ENCODE assay signal across 10 cellular contexts in the genomic region with DNA sequence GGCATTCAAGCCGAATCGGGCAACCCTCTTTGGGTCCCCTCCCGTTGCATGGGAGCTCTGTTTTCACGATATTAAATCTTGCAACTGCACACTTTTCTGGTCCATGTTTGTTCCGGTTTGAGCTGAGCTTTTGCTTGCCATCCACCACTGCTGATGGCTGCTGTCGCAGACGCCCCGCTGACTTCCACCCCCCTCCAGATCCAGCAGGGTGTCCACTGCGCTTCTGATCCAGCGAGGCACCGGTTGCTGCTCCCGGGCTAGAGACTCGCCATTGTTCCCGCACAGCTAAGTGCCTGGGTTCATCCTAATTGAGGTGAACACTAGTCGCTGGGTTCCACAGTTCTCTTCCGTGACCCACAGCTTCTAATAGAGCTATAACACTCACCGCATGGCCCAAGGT. TPM values are rescaled to one million over a fixed set of nuclear protein-coding genes. Genes with fewer than 3 reads are reported as not detected.
DNase-seq lines count a peak whose midpoint lies in the region; ATAC-seq and TF ChIP-seq lines count a peak whose summit lies in the region.
"Had no signal": no experiment of that assay in that cellular context is flagged by ENCODE, and none has a peak within 500 bp of the region (broad histone marks: within the 10 kb centered on the region; RNA-seq: fewer than 3 reads in every experiment).

No MANE protein-coding gene starts in this region.

- H3K27me3 ChIP-seq in smooth muscle cell (ENCODE audit: low read depth) = no peaks in the 10 kb centered on the region

- no peaks in the 10 kb centered on the region for H3F3A ChIP-seq in smooth muscle cell (ENCODE audit: low read depth)

- peak; percentile 41 for DNase-seq in NCI-H146 (lab: John Stamatoyannopoulos, UW)
- DNase-seq in NCI-H146 treated with DMSO at 0.1 percent for 48 hours (lab: John Stamatoyannopoulos, UW; ENCODE audit: unreplicated experiment) = no peak
- no peak for DNase-seq in glutamatergic neuron
- no peak for DNase-seq in smooth muscle cell (lab: John Stamatoyannopoulos, UW; ENCODE audit: unreplicated experiment)
- no peak for DNase-seq in HuH-7 (ENCODE audit: low spot score)
- no peak for DNase-seq in NCI-H524 (lab: John Stamatoyannopoulos, UW)
- DNase-seq: NCI-H2171, retina had no signal

- no peak for TF ChIP-seq CTCF in WI38 (IDR thresholded peaks at IDR 0.05; ENCODE audit: low read depth, low read length)
- TF ChIP-seq CTCF in glutamatergic neuron (IDR thresholded peaks at IDR 0.05; ENCODE audit: partially characterized antibody, unreplicated experiment) = no peak
- no peak for TF ChIP-seq CTCF in smooth muscle cell (IDR thresholded peaks at IDR 0.05; ENCODE audit: borderline replicate concordance, insufficient read depth, poor library complexity, severe bottlenecking)

- H2AFZ ChIP-seq in smooth muscle cell (ENCODE audit: low read depth) = no peak overlapping the region

- H3K4me1 ChIP-seq in smooth muscle cell (ENCODE audit: low read depth) = peaks cover 6% of the 10 kb centered on the region

- no peak for ATAC-seq in GM19467 (IDR thresholded peaks at IDR 0.05; ENCODE audit: unreplicated experiment)

- H3K9me3 ChIP-seq in smooth muscle cell (replicated peaks; ENCODE audit: low read depth) = no peaks in the 10 kb centered on the region

- peaks cover 4% of the 10 kb centered on the region for H3K36me3 Mint-ChIP-seq in glutamatergic neuron (ENCODE audit: unreplicated experiment)

- peak overlapping the region; percentile 65 for H3K27ac ChIP-seq in smooth muscle cell (ENCODE audit: low read depth)

- no peaks in the 10 kb centered on the region for H3K36me3 ChIP-seq in smooth muscle cell (ENCODE audit: low read depth)

- H3K4me3 Mint-ChIP-seq in glutamatergic neuron (ENCODE audit: unreplicated experiment) = peak overlapping the region; percentile 92

- 92% methylated on average over 17 of the region's 17 CpGs for WGBS in smooth muscle cell (ENCODE audit: low lambda C conversion rate)

- peak overlapping the region; percentile 28 for H3K27ac Mint-ChIP-seq in glutamatergic neuron (ENCODE audit: unreplicated experiment)

- H3K4me3 ChIP-seq in WI38 (ENCODE audit: low read depth, low read length) (peak overlapping the region; percentile 63), smooth muscle cell (peak overlapping the region; percentile 88)

- peak overlapping the region; percentile 87 for H3K9ac ChIP-seq in smooth muscle cell (ENCODE audit: low read depth)

- H3K4me2 ChIP-seq in smooth muscle cell = peak overlapping the region; percentile 97

- peaks cover 5% of the 10 kb centered on the region for H3K4me1 Mint-ChIP-seq in glutamatergic neuron (ENCODE audit: low read depth, unreplicated experiment)

- H4K20me1 ChIP-seq in smooth muscle cell (ENCODE audit: low read depth) = peaks cover 26% of the 10 kb centered on the region

- peaks cover 5% of the 10 kb centered on the region for H3K27me3 Mint-ChIP-seq in glutamatergic neuron (ENCODE audit: unreplicated experiment)

- H3K9me3 Mint-ChIP-seq in glutamatergic neuron (ENCODE audit: unreplicated experiment) = peaks cover 11% of the 10 kb centered on the region

- H3K79me2 ChIP-seq in smooth muscle cell (ENCODE audit: low read depth) = peaks cover 20% of the 10 kb centered on the region

RNA-seq across cellular contexts. Expression of a gene that starts 13.3 kb away (rescaled TPM):
- total RNA-seq in glutamatergic neuron (ENCODE audit: unreplicated experiment) (23.8 TPM), smooth muscle cell (25.0 and 25.9 TPM in 2 replicates)
- 23.9 and 27.9 TPM in 2 replicates for polyA plus RNA-seq in smooth muscle cell

RNA-seq across cellular contexts. Expression of a gene that starts 13.3 kb away (rescaled TPM):
- 23.3 TPM for total RNA-seq in glutamatergic neuron (ENCODE audit: unreplicated experiment)
- 16.6 and 18.7 TPM in 2 replicates for total RNA-seq in smooth muscle cell
- 5.0 and 8.4 TPM in 2 replicates for polyA plus RNA-seq in smooth muscle cell
